8 cellular contexts compared by ENCODE assay signal in the genomic region with DNA sequence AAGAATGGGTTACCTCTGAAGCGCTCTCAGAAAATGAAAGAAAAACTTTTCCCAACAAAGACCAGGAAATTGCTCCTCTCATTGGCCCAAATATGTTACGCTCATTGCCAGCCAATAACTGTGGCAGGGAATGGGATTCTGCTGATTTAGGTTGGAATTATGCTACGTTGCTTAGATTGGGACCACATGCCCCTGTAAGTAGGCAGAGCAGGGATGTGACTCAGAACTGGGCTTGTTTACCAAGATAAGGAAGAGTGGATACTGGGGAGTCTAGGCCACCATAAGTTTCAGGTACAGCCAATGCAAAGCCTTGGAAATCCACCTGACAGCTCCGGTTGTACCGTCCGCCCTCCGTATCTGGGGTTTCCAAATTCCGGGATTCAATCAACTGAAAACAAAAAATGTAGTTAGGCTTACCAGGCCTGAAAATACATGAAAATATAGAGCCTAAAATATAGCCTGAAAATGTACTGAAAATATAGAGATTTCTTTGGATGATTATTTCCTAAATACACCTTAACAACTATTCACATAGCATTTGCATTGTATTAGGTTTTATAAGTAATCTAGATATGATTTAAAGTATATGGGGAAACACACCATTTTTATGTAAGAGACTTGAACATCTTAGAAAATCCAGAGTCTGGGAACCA. TPM values are rescaled to one million over a fixed set of nuclear protein-coding genes. Genes with fewer than 3 reads are reported as not detected.
A peak's percentile ranks its signal among the peaks of the same experiment; 100 is the strongest.
DNase-seq lines count a peak whose midpoint lies in the region; ATAC-seq and TF ChIP-seq lines count a peak whose summit lies in the region.

No MANE protein-coding gene starts in this region.

- H3K4me3 Mint-ChIP-seq in chondrocyte (ENCODE audit: unreplicated experiment), result peak overlapping the region; percentile 12
- peak overlapping the region; percentile 74 to 91 (median 88) for H3K4me3 Mint-ChIP-seq in naive thymus-derived CD4-positive, alpha-beta T cell

- H3K4me1 ChIP-seq in KMS-11 (ENCODE audit: low read depth, poor library complexity, severe bottlenecking), result peaks cover 22% of the 10 kb centered on the region
- H3K4me1 ChIP-seq in naive thymus-derived CD4-positive, alpha-beta T cell (ENCODE audit: control insufficient read depth in 2 of 2, insufficient read depth in 2 of 2, low read length in 2 of 2), result peaks cover 14 to 24% of the 10 kb centered on the region in 2 donors

- intact Hi-C loops in naive thymus-derived CD4-positive, alpha-beta T cell (cut with micrococcal nuclease), result loop anchor here (1.0 to 5.0 kb wide), 4 partner anchors 184 to 790 kb away; a partner anchor contains a TSS
- intact Hi-C loops in posterior vena cava (cut with DNase I), result no loop called here

- H3K9me3 Mint-ChIP-seq in chondrocyte (ENCODE audit: low read depth), result no peaks in the 10 kb centered on the region
- peaks cover 0 to 3% (median 0%) of the 10 kb centered on the region in 11 donors for H3K9me3 Mint-ChIP-seq in naive thymus-derived CD4-positive, alpha-beta T cell

- no peak for ATAC-seq in naive thymus-derived CD4-positive, alpha-beta T cell
- ATAC-seq in HG02763 (IDR thresholded peaks at IDR 0.05; ENCODE audit: unreplicated experiment), result no peak

- H3K27ac ChIP-seq in KMS-11, result peak overlapping the region; percentile 89
- peak overlapping the region; percentile 86 for H3K27ac ChIP-seq in naive thymus-derived CD4-positive, alpha-beta T cell (ENCODE audit: low read depth, low read length)

- no peak for TF ChIP-seq CTCF in AG04449 (IDR thresholded peaks at IDR 0.05; ENCODE audit: insufficient read depth, low read length, missing control alignments)
- TF ChIP-seq CTCF in KMS-11 (conservative IDR thresholded peaks at IDR 0.05; ENCODE audit: low read depth, low read length), result no peak
- no peak for TF ChIP-seq CTCF in chondrocyte (IDR thresholded peaks at IDR 0.05)

- H3K36me3 Mint-ChIP-seq in chondrocyte (ENCODE audit: low read depth), result peaks cover 2% of the 10 kb centered on the region
- peaks cover 0 to 3% (median 0%) of the 10 kb centered on the region in 5 donors for H3K36me3 Mint-ChIP-seq in naive thymus-derived CD4-positive, alpha-beta T cell

- no peaks in the 10 kb centered on the region for H3K36me3 ChIP-seq in KMS-11 (ENCODE audit: insufficient read depth)
- H3K36me3 ChIP-seq in naive thymus-derived CD4-positive, alpha-beta T cell (ENCODE audit: control insufficient read depth in 2 of 3, insufficient read depth in 3 of 3, low read length in 3 of 3), result peaks cover 0 to 8% (median 0%) of the 10 kb centered on the region in 3 experiments

- no peaks in the 10 kb centered on the region for H3K27me3 Mint-ChIP-seq in chondrocyte (ENCODE audit: low read depth)
- H3K27me3 Mint-ChIP-seq in naive thymus-derived CD4-positive, alpha-beta T cell, result no peaks in the 10 kb centered on the region

- peak overlapping the region; percentile 96; the same call in 1 of the 2 replicates for H3K9ac ChIP-seq in KMS-11

- H2AFZ ChIP-seq in KMS-11 (ENCODE audit: low read depth), result peak overlapping the region; percentile 92

- POLR2A ChIA-PET in AG04449 (lab: Yijun Ruan, JAX), result interaction anchor here (1.5 kb wide), 1 partner anchor 31 kb away, joined by 6 read pairs; no protein-coding TSS in a partner anchor
- POLR2A ChIA-PET in naive thymus-derived CD4-positive, alpha-beta T cell (lab: Charles Lee), result interaction anchor here (3.6 kb wide), 1 partner anchor 30 kb away, joined by 38 read pairs; no protein-coding TSS in a partner anchor

- no peaks in the 10 kb centered on the region for H3K27me3 ChIP-seq in KMS-11 (ENCODE audit: insufficient read depth, low read depth)
- no peaks in the 10 kb centered on the region for H3K27me3 ChIP-seq in naive thymus-derived CD4-positive, alpha-beta T cell (ENCODE audit: control insufficient read depth in 2 of 2, insufficient read depth in 2 of 2, low read length in 2 of 2)

- CTCF ChIA-PET in AG04449 (lab: Yijun Ruan, JAX), result interaction anchor here (1.3 to 2.8 kb wide), 3 partner anchors 13 to 423 kb away, joined by 3 to 14 read pairs (median 4); no protein-coding TSS in a partner anchor
- CTCF ChIA-PET in naive thymus-derived CD4-positive, alpha-beta T cell (lab: Charles Lee), result interaction anchor here (1.6 kb wide), 1 partner anchor 299 kb away, joined by 4 read pairs; no protein-coding TSS in a partner anchor

- no peaks in the 10 kb centered on the region for H3K9me3 ChIP-seq in naive thymus-derived CD4-positive, alpha-beta T cell (ENCODE audit: control insufficient read depth in 2 of 3, low read length in 3 of 3)

- H3K4me2 ChIP-seq in KMS-11, result peak overlapping the region; percentile 92

- DNase-seq in AG04449 (ENCODE audit: low read depth, low spot score) (no peak), chondrocyte (ENCODE audit: low spot score) (no peak), posterior vena cava (ENCODE audit: low spot score) (no peak), RPMI8226 (no peak)
- DNase-seq in naive thymus-derived CD4-positive, alpha-beta T cell, result no peak
- DNase-seq in NK-92 treated with Interleukin-12 subunit alpha and Interleukin-12 subunit beta, amount 100 ng/mL, for 24 hours (lab: John Stamatoyannopoulos, UW), result no peak

- peaks cover 23% of the 10 kb centered on the region; the same call in 1 of the 2 replicates for H3K79me2 ChIP-seq in KMS-11 (ENCODE audit: insufficient read depth, low read depth)

- peak overlapping the region; percentile 83; the same call in 1 of the 2 replicates for H3K4me3 ChIP-seq in AG04449 (ENCODE audit: low read depth, low read length)
- H3K4me3 ChIP-seq in KMS-11 (IDR thresholded peaks at IDR 0.05; ENCODE audit: insufficient read depth, low read depth, low read length), result no peak overlapping the region
- peak overlapping the region; percentile 91 for H3K4me3 ChIP-seq in naive thymus-derived CD4-positive, alpha-beta T cell (ENCODE audit: low read length)

- no peaks in the 10 kb centered on the region for H4K20me1 ChIP-seq in KMS-11 (ENCODE audit: insufficient read depth)

- H3K27ac Mint-ChIP-seq in chondrocyte (ENCODE audit: unreplicated experiment), result no peak overlapping the region
- H3K27ac Mint-ChIP-seq in naive thymus-derived CD4-positive, alpha-beta T cell, result peak overlapping the region in 7 of 9 donors; percentile 71 to 91 (median 83)

- peaks cover 45% of the 10 kb centered on the region for H3K4me1 Mint-ChIP-seq in chondrocyte (ENCODE audit: low read depth)
- peaks cover 14 to 47% (median 33%) of the 10 kb centered on the region in 7 donors for H3K4me1 Mint-ChIP-seq in naive thymus-derived CD4-positive, alpha-beta T cell

RNA-seq across cellular contexts. Expression of a gene that starts 1.5 kb away (rescaled TPM):
- total RNA-seq in chondrocyte (106 to 154 TPM (median 110 TPM) in 3 replicates), posterior vena cava (100 to 1,000 TPM in 1 of 2 donors, 10 to 100 TPM in 1; 95.2 to 102 TPM)
- total RNA-seq in naive thymus-derived CD4-positive, alpha-beta T cell, result 10 to 100 TPM; 71.5 to 99.4 (median 84.0) TPM
- 10 to 100 TPM; 51.3 to 72.1 TPM for polyA plus RNA-seq in naive thymus-derived CD4-positive, alpha-beta T cell

Comparison
In these comparisons a context has a peak if more than half of its experiments do, and no peak if none do; other contexts are left out.
1. intact Hi-C loops: an anchor here in naive thymus-derived CD4-positive, alpha-beta T cell (1.0 to 5.0 kb wide); none called in posterior vena cava.